1 cellular context compared by ENCODE assay signal in the genomic region with DNA sequence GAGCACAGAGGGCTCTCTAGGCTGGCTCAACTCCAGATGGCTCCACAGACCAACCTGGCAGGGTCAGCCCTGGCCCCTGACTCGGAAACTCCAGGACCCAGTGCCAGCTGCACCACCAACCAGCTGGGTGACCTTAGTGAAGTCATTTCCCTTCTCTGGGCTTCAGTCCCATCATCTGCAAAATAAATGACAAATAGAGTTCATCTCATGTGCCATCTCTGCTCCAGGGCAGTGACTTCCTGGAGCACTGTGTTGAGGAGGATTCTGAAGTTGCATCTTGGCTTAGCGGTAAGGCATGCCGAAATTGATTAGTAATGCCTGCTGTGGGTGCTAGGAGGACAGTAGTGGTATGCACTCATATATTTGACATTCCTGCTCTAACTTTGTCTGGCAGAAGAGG.
TF ChIP-seq lines count a peak whose summit lies in the region.

No MANE protein-coding gene starts in this region.

TF ChIP-seq in HepG2, 621 proteins besides CTCF, POLR2A, EP300 and RAD21:
- TF ChIP-seq, protein P1, sequence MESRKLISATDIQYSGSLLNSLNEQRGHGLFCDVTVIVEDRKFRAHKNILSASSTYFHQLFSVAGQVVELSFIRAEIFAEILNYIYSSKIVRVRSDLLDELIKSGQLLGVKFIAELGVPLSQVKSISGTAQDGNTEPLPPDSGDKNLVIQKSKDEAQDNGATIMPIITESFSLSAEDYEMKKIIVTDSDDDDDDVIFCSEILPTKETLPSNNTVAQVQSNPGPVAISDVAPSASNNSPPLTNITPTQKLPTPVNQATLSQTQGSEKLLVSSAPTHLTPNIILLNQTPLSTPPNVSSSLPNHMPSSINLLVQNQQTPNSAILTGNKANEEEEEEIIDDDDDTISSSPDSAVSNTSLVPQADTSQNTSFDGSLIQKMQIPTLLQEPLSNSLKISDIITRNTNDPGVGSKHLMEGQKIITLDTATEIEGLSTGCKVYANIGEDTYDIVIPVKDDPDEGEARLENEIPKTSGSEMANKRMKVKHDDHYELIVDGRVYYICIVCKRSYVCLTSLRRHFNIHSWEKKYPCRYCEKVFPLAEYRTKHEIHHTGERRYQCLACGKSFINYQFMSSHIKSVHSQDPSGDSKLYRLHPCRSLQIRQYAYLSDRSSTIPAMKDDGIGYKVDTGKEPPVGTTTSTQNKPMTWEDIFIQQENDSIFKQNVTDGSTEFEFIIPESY (CRISPR knock-in tag; IDR thresholded peaks at IDR 0.05), result peak; percentile 91; the same call in 1 of the 2 replicates
- TF ChIP-seq ZNF101 (CRISPR knock-in tag; IDR thresholded peaks at IDR 0.05; ENCODE audit: borderline replicate concordance, low read depth) (no peak), ZFP36L2 (CRISPR knock-in tag; IDR thresholded peaks at IDR 0.05) (no peak), CREB3 (CRISPR knock-in tag; IDR thresholded peaks at IDR 0.05) (no peak), RBM22 (optimal IDR thresholded peaks at IDR 0.05; ENCODE audit: low read length) (no peak)
